In genomic region chr5:140563554-140563953, GRCh38 we compare ENCODE assay signal across 9 cellular contexts. TPM values are rescaled to one million over a fixed set of nuclear protein-coding genes. Genes with fewer than 3 reads are reported as not detected.
DNase-seq lines count a peak whose midpoint lies in the region; ATAC-seq and TF ChIP-seq lines count a peak whose summit lies in the region.
"Had no signal": no experiment of that assay in that cellular context is flagged by ENCODE, and none has a peak within 500 bp of the region (broad histone marks: within the 10 kb centered on the region; RNA-seq: fewer than 3 reads in every experiment).

No MANE protein-coding gene starts in this region.

- POLR2A ChIA-PET in CD4-positive, alpha-beta T cell (lab: Charles Lee) = interaction anchor here (0.8 to 8.9 kb wide), 10 partner anchors 12 to 162 kb away, joined by 3 to 87 read pairs (median 6); partner anchors contain the start of genes ANKHD1, CD14, EIF4EBP3 and IK
- POLR2A ChIA-PET in HEK293T (lab: Yijun Ruan, JAX) = interaction anchor here (0.6 to 2.3 kb wide), 9 partner anchors 8 to 162 kb away, joined by 3 to 13 read pairs (median 3); partner anchors contain the start of genes ANKHD1, HARS1, HARS2 and IK

- no peaks in the 10 kb centered on the region for H3K27me3 ChIP-seq in CD4-positive, alpha-beta T cell (ENCODE audit: control insufficient read depth, insufficient read depth, low read length)
- H3K27me3 ChIP-seq in neuronal stem cell (ENCODE audit: control insufficient read depth in 3 of 3, insufficient read depth in 3 of 3, low read depth in 1 of 3, low read length in 3 of 3) = no peaks in the 10 kb centered on the region

- no peak for DNase-seq in CD4-positive, alpha-beta T cell
- DNase-seq in NCI-H69 (lab: John Stamatoyannopoulos, UW) (peak; percentile 45), neuronal stem cell (ENCODE audit: low spot score) (no peak), NCI-H524 (lab: John Stamatoyannopoulos, UW) (no peak), HEK293T (ENCODE audit: extremely low spot score) (no peak), cerebellar cortex (ENCODE audit: low spot score) (no peak)
- no peak for DNase-seq in effector memory CD8-positive, alpha-beta T cell
- DNase-seq: stimulated activated CD8-positive, alpha-beta memory T cell treated with anti-CD3 and anti-CD28 coated beads, Interleukin-4, amount 100 ng/mL, for 48 hours had no signal

- peak overlapping the region; percentile 73 to 85 for H3K4me3 ChIP-seq in neuronal stem cell (ENCODE audit: low read length in 2 of 2)

- H2AFZ ChIP-seq in neuronal stem cell (ENCODE audit: low read length) = peak overlapping the region; percentile 84

- WGBS in neuronal stem cell (ENCODE audit: extremely low coverage in 2 of 2, insufficient read length in 2 of 2, insufficient replicate concordance in 1 of 2), 2 donors = no CpG with 5 or more reads among the region's 9 CpGs

- H3K18ac ChIP-seq in neuronal stem cell (ENCODE audit: low read length) = peak overlapping the region; percentile 1

- peak overlapping the region; percentile 1 for H2BK5ac ChIP-seq in neuronal stem cell (ENCODE audit: low read length)

- no peak overlapping the region for H2BK120ac ChIP-seq in neuronal stem cell (ENCODE audit: low read depth, low read length)

- H3K36me3 Mint-ChIP-seq in CD4-positive, alpha-beta T cell (ENCODE audit: low read depth) = peaks cover 56% of the 10 kb centered on the region
- H3K36me3 Mint-ChIP-seq in effector memory CD8-positive, alpha-beta T cell (ENCODE audit: insufficient read depth) = peaks cover 22% of the 10 kb centered on the region

- H3K14ac ChIP-seq in neuronal stem cell (ENCODE audit: low read length) = no peak overlapping the region

- intact Hi-C loops in CD4-positive, alpha-beta T cell (cut with DNase I, micrococcal nuclease) = loop anchor here (5.0 to 10.0 kb wide), 3 partner anchors 149 to 389 kb away; partner anchors contain the start of genes CYSTM1 (in 1 of the 2) and PFDN1 (in 1 of the 2)

- CTCF ChIA-PET in CD4-positive, alpha-beta T cell (lab: Charles Lee) = interaction anchor here (0.9 to 1.2 kb wide), 3 partner anchors 16 to 75 kb away, joined by 3 to 10 read pairs (median 3); partner anchors contain the start of gene EIF4EBP3
- CTCF ChIA-PET in HEK293T (lab: Yijun Ruan, JAX) = interaction anchor here (0.6 kb wide), 1 partner anchor 191 kb away, joined by 3 read pairs; no protein-coding TSS in a partner anchor

- no peak overlapping the region for H2BK15ac ChIP-seq in neuronal stem cell (ENCODE audit: low read length)

- H2BK12ac ChIP-seq in neuronal stem cell (ENCODE audit: low read length) = peak overlapping the region; percentile 59

- ATAC-seq in CD4-positive, alpha-beta T cell (ENCODE audit: poor library complexity) = no peak
- no peak for ATAC-seq in effector memory CD8-positive, alpha-beta T cell (replicated peaks)
- ATAC-seq in GM21526 (IDR thresholded peaks at IDR 0.05; ENCODE audit: low FRiP score, unreplicated experiment) = no peak

- peaks cover 24 to 57% of the 10 kb centered on the region in 2 donors for H3K36me3 ChIP-seq in neuronal stem cell (replicated peaks in 1 of 2; ENCODE audit: control insufficient read depth in 2 of 2, insufficient read depth in 2 of 2, low read length in 2 of 2)

- H3K4me1 Mint-ChIP-seq in CD4-positive, alpha-beta T cell (ENCODE audit: low read depth) = peaks cover 50% of the 10 kb centered on the region
- peaks cover 34 to 36% of the 10 kb centered on the region in 2 donors for H3K4me1 Mint-ChIP-seq in effector memory CD8-positive, alpha-beta T cell (ENCODE audit: low read depth in 2 of 2)

- peak overlapping the region; percentile 91 for H3K9ac ChIP-seq in neuronal stem cell (ENCODE audit: low read depth, low read length, poor library complexity)

- H3K4me3 Mint-ChIP-seq in CD4-positive, alpha-beta T cell = peak overlapping the region; percentile 94
- H3K4me3 Mint-ChIP-seq in effector memory CD8-positive, alpha-beta T cell = peak overlapping the region; percentile 86 to 91

- H3K4me2 ChIP-seq in neuronal stem cell (ENCODE audit: insufficient read depth, low read length, poor library complexity, severe bottlenecking) = peak overlapping the region; percentile 65

- TF ChIP-seq CTCF in CD4-positive, alpha-beta T cell (IDR thresholded peaks at IDR 0.05) = no peak

- H4K91ac ChIP-seq in neuronal stem cell (ENCODE audit: low read depth, low read length, poor library complexity) = no peak overlapping the region

- H2AK5ac ChIP-seq in neuronal stem cell (ENCODE audit: low read depth, low read length) = peak overlapping the region; percentile 16

- no peak overlapping the region for H3K23ac ChIP-seq in neuronal stem cell (ENCODE audit: low read depth, low read length, poor library complexity)

- H3K4ac ChIP-seq in neuronal stem cell (ENCODE audit: low read length) = no peak overlapping the region

- H3K27me3 Mint-ChIP-seq in CD4-positive, alpha-beta T cell = no peaks in the 10 kb centered on the region
- no peaks in the 10 kb centered on the region for H3K27me3 Mint-ChIP-seq in effector memory CD8-positive, alpha-beta T cell

- peak overlapping the region; percentile 89 for H3K27ac ChIP-seq in CD4-positive, alpha-beta T cell (ENCODE audit: low read depth, low read length)
- H3K27ac ChIP-seq in neuronal stem cell (replicated peaks; ENCODE audit: low read length) = no peak overlapping the region

- H3K79me1 ChIP-seq in neuronal stem cell (ENCODE audit: low read depth, low read length) = peaks cover 3% of the 10 kb centered on the region

- peak overlapping the region; percentile 21 for H4K8ac ChIP-seq in neuronal stem cell (ENCODE audit: low read depth, low read length)

- peaks cover 6% of the 10 kb centered on the region in 2 donors for H3K4me1 ChIP-seq in neuronal stem cell (ENCODE audit: control insufficient read depth in 2 of 2, insufficient read depth in 1 of 2, low read depth in 1 of 2, low read length in 2 of 2)

- H3K9me3 Mint-ChIP-seq in CD4-positive, alpha-beta T cell = no peaks in the 10 kb centered on the region
- H3K9me3 Mint-ChIP-seq in effector memory CD8-positive, alpha-beta T cell = no peaks in the 10 kb centered on the region

- H3K27ac Mint-ChIP-seq in CD4-positive, alpha-beta T cell = peak overlapping the region; percentile 94
- H3K27ac Mint-ChIP-seq in effector memory CD8-positive, alpha-beta T cell = peak overlapping the region; percentile 95 to 97

- H3K9me3 ChIP-seq in CD4-positive, alpha-beta T cell (ENCODE audit: control insufficient read depth, low read length) = no peaks in the 10 kb centered on the region
- no peaks in the 10 kb centered on the region for H3K9me3 ChIP-seq in neuronal stem cell (replicated peaks in 1 of 2; ENCODE audit: control insufficient read depth in 2 of 2, insufficient read depth in 1 of 2, low read depth in 1 of 2, low read length in 2 of 2)

TF ChIP-seq in HEK293T, 16 proteins besides CTCF, POLR2A, EP300 and RAD21:
- TF ChIP-seq ELF4 (IDR thresholded peaks at IDR 0.05) = no peak
TF ChIP-seq in HEK293T: peak in this region for 0.

RNA-seq across cellular contexts. Expression of gene APBB3, which starts 0.8 kb away (rescaled TPM):
- 10 to 100 TPM; 56.6 to 61.5 TPM for total RNA-seq in CD4-positive, alpha-beta T cell
- polyA plus RNA-seq in neuronal stem cell (2013, experiment 1 of 2) = 10.0 TPM
- 8.5 TPM for polyA plus RNA-seq in neuronal stem cell (2013, experiment 2 of 2)

RNA-seq across cellular contexts. Expression of gene SLC35A4, which starts 1.1 kb away (rescaled TPM):
- total RNA-seq in CD4-positive, alpha-beta T cell = 10 to 100 TPM; 16.9 to 17.8 TPM
- 63.6 TPM for polyA plus RNA-seq in neuronal stem cell (2013, experiment 1 of 2)
- polyA plus RNA-seq in neuronal stem cell (2013, experiment 2 of 2) = 61.2 TPM

RNA-seq across cellular contexts. Expression of gene SRA1, which starts 6.3 kb away (rescaled TPM):
- total RNA-seq in CD4-positive, alpha-beta T cell = 10 to 100 TPM; 30.9 to 31.6 TPM
- 29.3 TPM for polyA plus RNA-seq in neuronal stem cell (2013, experiment 1 of 2)
- 29.1 TPM for polyA plus RNA-seq in neuronal stem cell (2013, experiment 2 of 2)

RNA-seq across cellular contexts. Expression of gene EIF4EBP3, which starts 16.1 kb away (rescaled TPM):
- 10 to 100 TPM; 12.7 to 15.1 TPM for total RNA-seq in CD4-positive, alpha-beta T cell
- polyA plus RNA-seq in neuronal stem cell (2013, experiment 1 of 2) = 6.6 TPM
- polyA plus RNA-seq in neuronal stem cell (2013, experiment 2 of 2) = 6.6 TPM
